34 cellular contexts compared by ENCODE assay signal in the genomic region with DNA sequence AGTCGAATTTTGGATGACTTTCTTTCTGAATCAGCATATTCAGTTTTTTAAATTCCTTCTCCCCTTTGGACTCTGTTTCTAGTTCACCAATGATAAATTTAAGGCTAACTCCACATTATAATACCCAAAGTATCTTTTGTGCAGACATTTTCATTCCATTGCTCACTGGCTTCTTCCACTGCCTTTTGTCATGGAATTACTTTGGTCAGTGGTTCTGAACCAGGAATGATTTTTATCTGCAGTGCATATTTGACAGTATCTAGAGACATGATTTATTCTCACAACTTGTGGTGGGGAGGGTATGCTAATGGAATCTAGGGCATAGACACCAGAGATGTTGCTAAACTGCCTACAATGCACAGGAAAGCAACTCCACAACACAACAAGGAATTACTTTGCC.
"Had no signal": no experiment of that assay in that cellular context is flagged by ENCODE, and none has a peak within 500 bp of the region (broad histone marks: within the 10 kb centered on the region; RNA-seq: fewer than 3 reads in every experiment).

No MANE protein-coding gene starts in this region.

- H3K4me3 ChIP-seq: body of pancreas, breast epithelium had no signal

- H3K27me3 Mint-ChIP-seq: activated B cell treated with CpG ODN at 0.5 μM for 24 hours; activated CD4-positive, alpha-beta memory T cell treated with anti-CD3 and anti-CD28 coated beads, Interleukin-2, amount 10 ng/mL, durations not matched to agents 7 days and 5 days; activated CD4-positive, alpha-beta T cell treated with anti-CD3 and anti-CD28 coated beads, Interleukin-2, amount 10 ng/mL, durations not matched to agents 7 days and 5 days; activated CD8-positive, alpha-beta memory T cell treated with anti-CD3 and anti-CD28 coated beads, Interleukin-2, amount 10 ng/mL, durations not matched to agents 7 days and 5 days; activated naive CD4-positive, alpha-beta T cell treated with anti-CD3 and anti-CD28 coated beads, Interleukin-2, amount 10 ng/mL, durations not matched to agents 7 days and 5 days; activated naive CD4-positive, alpha-beta T cell treated with anti-CD3 and anti-CD28 coated beads, Interleukin-2, amount 50 U/mL, for 24 hours; activated naive CD8-positive, alpha-beta T cell; activated naive CD8-positive, alpha-beta T cell treated with anti-CD3 and anti-CD28 coated beads, Interleukin-2, amount 10 ng/mL, durations not matched to agents 7 days and 5 days; activated naive CD8-positive, alpha-beta T cell treated with anti-CD3 and anti-CD28 coated beads, Interleukin-2, amount 50 U/mL, for 24 hours; activated T-cell treated with anti-CD3 and anti-CD28 coated beads, Interleukin-2, amount 50 U/mL, for 24 hours had no signal

- H3K4me1 ChIP-seq: body of pancreas, breast epithelium had no signal

- DNase-seq: activated B cell treated with CpG ODN at 0.5 μM for 24 hours; activated CD4-positive, alpha-beta memory T cell treated with anti-CD3 and anti-CD28 coated beads, Interleukin-2, amount 10 ng/mL, durations not matched to agents 7 days and 5 days; activated CD4-positive, alpha-beta T cell treated with anti-CD3 and anti-CD28 coated beads for 48 hours; activated CD4-positive, alpha-beta T cell treated with anti-CD3 and anti-CD28 coated beads, Interleukin-2, amount 10 ng/mL, durations not matched to agents 7 days and 5 days; activated CD4-positive, alpha-beta T cell treated with anti-CD3 and anti-CD28 coated beads, Interleukin-2, amount 50 U/mL, for 48 hours; activated CD4-positive, CD25-positive, alpha-beta regulatory T cell treated with anti-CD3 and anti-CD28 coated beads, Interleukin-2, amount 50 U/mL, for 72 hours; activated CD8-positive, alpha-beta memory T cell treated with anti-CD3 and anti-CD28 coated beads for 24 hours; activated CD8-positive, alpha-beta memory T cell treated with anti-CD3 and anti-CD28 coated beads, Interleukin-2, amount 10 ng/mL, durations not matched to agents 7 days and 5 days; activated CD8-positive, alpha-beta memory T cell treated with anti-CD3 and anti-CD28 coated beads, Interleukin-2, amount 50 U/mL, for 48 hours; activated CD8-positive, alpha-beta T cell treated with anti-CD3 and anti-CD28 coated beads, Interleukin-2, amount 10 ng/mL, durations not matched to agents 7 days and 5 days; activated effector memory CD4-positive, alpha-beta T cell treated with Interleukin-2 at 50 U/mL for 16 hours; activated gamma-delta T cell; activated naive CD4-positive, alpha-beta T cell treated with anti-CD3 and anti-CD28 coated beads, Interleukin-2, amount 10 ng/mL, durations not matched to agents 7 days and 5 days; activated naive CD4-positive, alpha-beta T cell treated with Interleukin-2 at 50 U/mL for 16 hours; activated naive CD8-positive, alpha-beta T cell treated with anti-CD3 and anti-CD28 coated beads, Interleukin-2, amount 10 ng/mL, durations not matched to agents 7 days and 5 days; activated naive CD8-positive, alpha-beta T cell treated with anti-CD3 and anti-CD28 coated beads, Interleukin-2, amount 50 U/mL, for 24 hours; activated T-cell treated with anti-CD3 and anti-CD28 coated beads, Interleukin-2, amount 50 U/mL, for 24 hours; activated T-cell treated with anti-CD3 and anti-CD28 coated beads, Interleukin-2, amount 50 U/mL, for 48 hours; amniotic stem cell; aorta; body of pancreas; brain microvascular endothelial cell; central memory CD4-positive, alpha-beta T cell; T-helper 1 cell; T-helper 2 cell; T-helper 9 cell had no signal

- H3K9me3 Mint-ChIP-seq: activated B cell treated with CpG ODN at 0.5 μM for 24 hours; activated naive CD4-positive, alpha-beta T cell treated with anti-CD3 and anti-CD28 coated beads, Interleukin-2, amount 50 U/mL, for 24 hours; activated naive CD8-positive, alpha-beta T cell treated with anti-CD3 and anti-CD28 coated beads, Interleukin-2, amount 10 ng/mL, durations not matched to agents 7 days and 5 days; activated naive CD8-positive, alpha-beta T cell treated with anti-CD3 and anti-CD28 coated beads, Interleukin-2, amount 50 U/mL, for 24 hours; activated T-cell treated with anti-CD3 and anti-CD28 coated beads, Interleukin-2, amount 50 U/mL, for 24 hours; T-helper 2 cell treated with Interferon-gamma antibody and Interleukin-4, amounts not matched to agents 5 μg/mL and 100 μg/mL, for 36 hours had no signal

- H3K27ac Mint-ChIP-seq: activated B cell treated with CpG ODN at 0.5 μM for 24 hours; activated CD4-positive, alpha-beta memory T cell treated with anti-CD3 and anti-CD28 coated beads, Interleukin-2, amount 10 ng/mL, durations not matched to agents 7 days and 5 days; activated CD4-positive, alpha-beta T cell treated with anti-CD3 and anti-CD28 coated beads, Interleukin-2, amount 10 ng/mL, durations not matched to agents 7 days and 5 days; activated CD8-positive, alpha-beta memory T cell treated with anti-CD3 and anti-CD28 coated beads, Interleukin-2, amount 10 ng/mL, durations not matched to agents 7 days and 5 days; activated CD8-positive, alpha-beta T cell treated with anti-CD3 and anti-CD28 coated beads, Interleukin-2, amount 10 ng/mL, durations not matched to agents 7 days and 5 days; activated naive CD4-positive, alpha-beta T cell treated with anti-CD3 and anti-CD28 coated beads, Interleukin-2, amount 10 ng/mL, durations not matched to agents 7 days and 5 days; activated naive CD4-positive, alpha-beta T cell treated with anti-CD3 and anti-CD28 coated beads, Interleukin-2, amount 50 U/mL, for 24 hours; activated naive CD8-positive, alpha-beta T cell; activated naive CD8-positive, alpha-beta T cell treated with anti-CD3 and anti-CD28 coated beads, Interleukin-2, amount 10 ng/mL, durations not matched to agents 7 days and 5 days; activated naive CD8-positive, alpha-beta T cell treated with anti-CD3 and anti-CD28 coated beads, Interleukin-2, amount 50 U/mL, for 24 hours; activated T-cell treated with anti-CD3 and anti-CD28 coated beads, Interleukin-2, amount 50 U/mL, for 24 hours; activated T-helper 2 cell treated with anti-CD3 and anti-CD28 coated beads, Interferon-gamma antibody, Interleukin-2, Interleukin-4, amounts not matched to agents 10 μg/mL and 5 μg/mL and 100 μg/mL, durations not matched to agents 14 hours and 24 hours and 36 hours; T-helper 1 cell treated with Interleukin-12 subunit alpha and Interleukin-12 subunit beta and Interleukin-4 antibody, amounts not matched to agents 30 μg/mL and 1 μg/mL, for 36 hours; T-helper 2 cell treated with Interferon-gamma antibody and Interleukin-4, amounts not matched to agents 5 μg/mL and 100 μg/mL, for 36 hours had no signal

- H3K9me3 ChIP-seq: body of pancreas, breast epithelium had no signal

- H3K36me3 ChIP-seq: brain microvascular endothelial cell, breast epithelium had no signal

- H3K4me1 Mint-ChIP-seq: activated B cell treated with CpG ODN at 0.5 μM for 24 hours; activated CD4-positive, alpha-beta memory T cell treated with anti-CD3 and anti-CD28 coated beads, Interleukin-2, amount 10 ng/mL, durations not matched to agents 7 days and 5 days; activated CD4-positive, alpha-beta T cell treated with anti-CD3 and anti-CD28 coated beads, Interleukin-2, amount 10 ng/mL, durations not matched to agents 7 days and 5 days; activated CD8-positive, alpha-beta memory T cell treated with anti-CD3 and anti-CD28 coated beads, Interleukin-2, amount 10 ng/mL, durations not matched to agents 7 days and 5 days; activated naive CD4-positive, alpha-beta T cell treated with anti-CD3 and anti-CD28 coated beads, Interleukin-2, amount 10 ng/mL, durations not matched to agents 7 days and 5 days; activated naive CD4-positive, alpha-beta T cell treated with anti-CD3 and anti-CD28 coated beads, Interleukin-2, amount 50 U/mL, for 24 hours; activated naive CD8-positive, alpha-beta T cell treated with anti-CD3 and anti-CD28 coated beads, Interleukin-2, amount 10 ng/mL, durations not matched to agents 7 days and 5 days; activated naive CD8-positive, alpha-beta T cell treated with anti-CD3 and anti-CD28 coated beads, Interleukin-2, amount 50 U/mL, for 24 hours had no signal

- H3K4me3 Mint-ChIP-seq: activated B cell treated with CpG ODN at 0.5 μM for 24 hours; activated CD4-positive, alpha-beta memory T cell treated with anti-CD3 and anti-CD28 coated beads, Interleukin-2, amount 10 ng/mL, durations not matched to agents 7 days and 5 days; activated CD4-positive, alpha-beta T cell treated with anti-CD3 and anti-CD28 coated beads, Interleukin-2, amount 10 ng/mL, durations not matched to agents 7 days and 5 days; activated CD8-positive, alpha-beta memory T cell treated with anti-CD3 and anti-CD28 coated beads, Interleukin-2, amount 10 ng/mL, durations not matched to agents 7 days and 5 days; activated CD8-positive, alpha-beta T cell treated with anti-CD3 and anti-CD28 coated beads, Interleukin-2, amount 10 ng/mL, durations not matched to agents 7 days and 5 days; activated naive CD4-positive, alpha-beta T cell treated with anti-CD3 and anti-CD28 coated beads, Interleukin-2, amount 10 ng/mL, durations not matched to agents 7 days and 5 days; activated naive CD4-positive, alpha-beta T cell treated with anti-CD3 and anti-CD28 coated beads, Interleukin-2, amount 50 U/mL, for 24 hours; activated naive CD8-positive, alpha-beta T cell; activated naive CD8-positive, alpha-beta T cell treated with anti-CD3 and anti-CD28 coated beads, Interleukin-2, amount 10 ng/mL, durations not matched to agents 7 days and 5 days; activated naive CD8-positive, alpha-beta T cell treated with anti-CD3 and anti-CD28 coated beads, Interleukin-2, amount 50 U/mL, for 24 hours; activated T-cell treated with anti-CD3 and anti-CD28 coated beads, Interleukin-2, amount 50 U/mL, for 24 hours; T-helper 1 cell treated with Interleukin-12 subunit alpha and Interleukin-12 subunit beta and Interleukin-4 antibody, amounts not matched to agents 30 μg/mL and 1 μg/mL, for 36 hours; T-helper 2 cell treated with Interferon-gamma antibody and Interleukin-4, amounts not matched to agents 5 μg/mL and 100 μg/mL, for 36 hours had no signal

- H3K27me3 ChIP-seq: body of pancreas, brain microvascular endothelial cell, breast epithelium had no signal

- ATAC-seq: activated CD8-positive, alpha-beta memory T cell treated with anti-CD3 and anti-CD28 coated beads, Interleukin-2, amount 10 ng/mL, durations not matched to agents 7 days and 5 days; activated CD8-positive, alpha-beta T cell treated with anti-CD3 and anti-CD28 coated beads, Interleukin-2, amount 10 ng/mL, durations not matched to agents 7 days and 5 days; activated naive CD8-positive, alpha-beta T cell treated with anti-CD3 and anti-CD28 coated beads, Interleukin-2, amount 50 U/mL, for 24 hours; body of pancreas had no signal

- H3K36me3 Mint-ChIP-seq: activated CD8-positive, alpha-beta memory T cell treated with anti-CD3 and anti-CD28 coated beads, Interleukin-2, amount 10 ng/mL, durations not matched to agents 7 days and 5 days; activated naive CD4-positive, alpha-beta T cell treated with anti-CD3 and anti-CD28 coated beads, Interleukin-2, amount 10 ng/mL, durations not matched to agents 7 days and 5 days; activated naive CD4-positive, alpha-beta T cell treated with anti-CD3 and anti-CD28 coated beads, Interleukin-2, amount 50 U/mL, for 24 hours; activated naive CD8-positive, alpha-beta T cell; activated naive CD8-positive, alpha-beta T cell treated with anti-CD3 and anti-CD28 coated beads, Interleukin-2, amount 10 ng/mL, durations not matched to agents 7 days and 5 days had no signal

- FAIRE-seq: TTC549 had no signal

- H3K27ac ChIP-seq: body of pancreas, brain microvascular endothelial cell, breast epithelium, VCaP had no signal
